In genomic region chr4:54657194-54657555, GRCh38 we compare ENCODE assay signal across 8 cellular contexts. TPM values are rescaled to one million over a fixed set of nuclear protein-coding genes. Genes with fewer than 3 reads are reported as not detected.
DNase-seq lines count a peak whose midpoint lies in the region; ATAC-seq and TF ChIP-seq lines count a peak whose summit lies in the region.

No MANE protein-coding gene starts in this region.

- H3K27ac Mint-ChIP-seq in CD4-positive, alpha-beta T cell = no peak overlapping the region

- no peak for ATAC-seq in CD4-positive, alpha-beta T cell (ENCODE audit: poor library complexity)
- ATAC-seq in GM21367 (IDR thresholded peaks at IDR 0.05; ENCODE audit: unreplicated experiment) = no peak
- ATAC-seq in HG02852 (IDR thresholded peaks at IDR 0.05; ENCODE audit: unreplicated experiment) = no peak
- no peak for ATAC-seq in HG02840 (IDR thresholded peaks at IDR 0.05; ENCODE audit: low FRiP score, unreplicated experiment)

- peaks cover 16% of the 10 kb centered on the region for H3K4me1 ChIP-seq in ectodermal cell (ENCODE audit: control insufficient read depth, insufficient read depth, low read length)
- H3K4me1 ChIP-seq in neutrophil (ENCODE audit: control insufficient read depth in 1 of 2, insufficient read depth in 1 of 2, low read depth in 1 of 2, low read length in 1 of 2) = peaks cover 20 to 34% of the 10 kb centered on the region in 2 experiments

- H3K9me3 Mint-ChIP-seq in CD4-positive, alpha-beta T cell = no peaks in the 10 kb centered on the region

- H3K27me3 Mint-ChIP-seq in CD4-positive, alpha-beta T cell = peaks cover 66% of the 10 kb centered on the region

- H3K4me3 Mint-ChIP-seq in CD4-positive, alpha-beta T cell = peak overlapping the region; percentile 43

- intact Hi-C loops in CD4-positive, alpha-beta T cell (cut with DNase I, micrococcal nuclease) = no loop called here

- POLR2A ChIA-PET in CD4-positive, alpha-beta T cell (lab: Charles Lee) = no interaction called here

- DNase-seq in CD4-positive, alpha-beta T cell = no peak
- DNase-seq in NCI-H187 treated with DMSO at 0.1 percent for 48 hours (lab: John Stamatoyannopoulos, UW) = peak; percentile 58
- no peak for DNase-seq in HT-29 (ENCODE audit: low spot score)

- peaks cover 25% of the 10 kb centered on the region for H3K4me1 Mint-ChIP-seq in CD4-positive, alpha-beta T cell (ENCODE audit: low read depth)

- CTCF ChIA-PET in CD4-positive, alpha-beta T cell (lab: Charles Lee) = no interaction called here

- TF ChIP-seq CTCF in CD4-positive, alpha-beta T cell (IDR thresholded peaks at IDR 0.05) = no peak
- no peak for TF ChIP-seq CTCF in neutrophil (IDR thresholded peaks at IDR 0.05)

- H3K27me3 ChIP-seq in CD4-positive, alpha-beta T cell (ENCODE audit: control insufficient read depth, insufficient read depth, low read length) = peaks cover 46% of the 10 kb centered on the region
- peaks cover 61% of the 10 kb centered on the region for H3K27me3 ChIP-seq in ectodermal cell (ENCODE audit: control insufficient read depth, insufficient read depth, low read length, poor library complexity, severe bottlenecking)
- peaks cover 60% of the 10 kb centered on the region for H3K27me3 ChIP-seq in neutrophil

- no peaks in the 10 kb centered on the region for H3K9me3 ChIP-seq in CD4-positive, alpha-beta T cell (ENCODE audit: control insufficient read depth, low read length)
- H3K9me3 ChIP-seq in ectodermal cell (ENCODE audit: control insufficient read depth, low read length) (no peaks in the 10 kb centered on the region), neutrophil (no peaks in the 10 kb centered on the region)

- no peaks in the 10 kb centered on the region for H3K36me3 Mint-ChIP-seq in CD4-positive, alpha-beta T cell (ENCODE audit: low read depth)

- peak overlapping the region; percentile 70 for H3K4me3 ChIP-seq in ectodermal cell (ENCODE audit: insufficient read depth, low read depth, low read length)
- H3K4me3 ChIP-seq in neutrophil (ENCODE audit: low read depth in 1 of 2, low read length in 1 of 2) = peak overlapping the region; percentile 40 to 68

- WGBS in ectodermal cell, 2 experiments = 1 to 2% methylated on average over 25 of the region's 25 CpGs

- H3K36me3 ChIP-seq in ectodermal cell (ENCODE audit: control insufficient read depth, insufficient read depth, low read length) (no peaks in the 10 kb centered on the region), neutrophil (no peaks in the 10 kb centered on the region)

- H3K27ac ChIP-seq in CD4-positive, alpha-beta T cell (ENCODE audit: low read depth, low read length) = no peak overlapping the region
- H3K27ac ChIP-seq in ectodermal cell (ENCODE audit: insufficient read depth, low read depth, low read length, poor library complexity, severe bottlenecking) = no peak overlapping the region
- no peak overlapping the region for H3K27ac ChIP-seq in neutrophil

RNA-seq across cellular contexts. Expression of gene KIT, which starts 0.6 kb away (rescaled TPM):
- under 1 TPM; 0.05 to 0.36 TPM for total RNA-seq in CD4-positive, alpha-beta T cell
- polyA plus RNA-seq in ectodermal cell (2013, experiment 1 of 4) = 19.9 TPM
- 19.5 TPM for polyA plus RNA-seq in ectodermal cell (2013, experiment 2 of 4)
- 20.8 TPM for polyA plus RNA-seq in ectodermal cell (2013, experiment 3 of 4)
- polyA plus RNA-seq in ectodermal cell (2013, experiment 4 of 4) = 22.2 TPM
- total RNA-seq in HT-29 (2014; rRNA removed; shearing (Covaris generic)) = not detected in 2 replicates
